In the genomic region with DNA sequence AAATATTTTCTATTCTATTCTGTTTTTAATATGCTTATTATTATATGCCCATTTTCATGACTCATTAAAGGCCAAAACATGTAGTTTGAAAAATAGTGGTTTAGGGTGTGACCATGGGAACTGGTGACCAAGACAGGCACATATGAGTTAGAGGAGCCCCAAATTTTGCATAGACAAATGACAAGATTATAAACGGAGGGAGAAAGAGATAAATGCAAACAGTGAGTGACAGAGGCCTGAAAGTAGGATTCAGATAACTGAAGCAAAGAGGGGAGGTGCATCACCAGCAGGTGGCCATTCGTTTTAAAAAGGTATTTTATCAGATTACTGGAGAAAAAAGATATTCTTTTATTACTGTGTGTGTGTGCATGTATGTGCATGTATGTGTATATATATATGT, we compare ENCODE assay signal across 19 cellular contexts.
A peak's percentile ranks its signal among the peaks of the same experiment; 100 is the strongest.
DNase-seq lines count a peak whose midpoint lies in the region; ATAC-seq and TF ChIP-seq lines count a peak whose summit lies in the region.
"Had no signal": no experiment of that assay in that cellular context is flagged by ENCODE, and none has a peak within 500 bp of the region (broad histone marks: within the 10 kb centered on the region; RNA-seq: fewer than 3 reads in every experiment).

No MANE protein-coding gene starts in this region.

- no peaks in the 10 kb centered on the region for H3K9me2 ChIP-seq in PC-3 (replicated peaks; ENCODE audit: low read length)

- no peak overlapping the region for H3K4me3 ChIP-seq in GM12865 (ENCODE audit: low read depth, low read length)
- no peak overlapping the region for H3K4me3 ChIP-seq in PC-3 (ENCODE audit: low read length)
- H3K4me3 ChIP-seq in endodermal cell (ENCODE audit: low read length): no peak overlapping the region
- H3K4me3 ChIP-seq: A549; BLaER1 treated with 17β-estradiol and CSF1 and Interleukin-3, amounts not matched to agents 10 nM and 100 nM had no signal

- ATAC-seq in PC-3 (no peak), Right ventricle myocardium inferior (no peak), HG03159 (IDR thresholded peaks at IDR 0.05; ENCODE audit: unreplicated experiment) (no peak)
- ATAC-seq: A549; CD8-positive, alpha-beta T cell had no signal

- TF ChIP-seq CTCF in GM12865 (IDR thresholded peaks at IDR 0.05; ENCODE audit: insufficient read depth, low read depth, low read length, missing control alignments) (no peak), PC-3 (conservative IDR thresholded peaks at IDR 0.05; ENCODE audit: low read depth, low read length) (peak; percentile 25; the same call in 1 of the 2 replicates), endodermal cell (conservative IDR thresholded peaks at IDR 0.05) (peak; percentile 35)

- H3K27ac ChIP-seq in PC-3 (ENCODE audit: low read length) (no peak overlapping the region), endodermal cell (ENCODE audit: low read depth, low read length) (no peak overlapping the region)
- H3K27ac ChIP-seq: 22Rv1; A549; BLaER1 treated with 17β-estradiol and CSF1 and Interleukin-3, amounts not matched to agents 10 nM and 100 nM; C4-2B had no signal

- POLR2A ChIA-PET in PC-3 (lab: Charles Lee; ENCODE audit: unreplicated experiment): no interaction called here

- no peaks in the 10 kb centered on the region for H3K27me3 Mint-ChIP-seq in endodermal cell (ENCODE audit: insufficient read depth)
- H3K27me3 Mint-ChIP-seq: B cell; CD4-positive, alpha-beta T cell had no signal

- no peaks in the 10 kb centered on the region for H3K4me1 Mint-ChIP-seq in endodermal cell
- H3K4me1 Mint-ChIP-seq: B cell had no signal

- H4K20me1 ChIP-seq in PC-3 (ENCODE audit: low read length): no peaks in the 10 kb centered on the region
- H4K20me1 ChIP-seq: BLaER1 treated with 17β-estradiol and CSF1 and Interleukin-3, amounts not matched to agents 10 nM and 100 nM had no signal

- no TSS peak for BruUV-seq in PC-3 (replicated peaks; lab: Mats Ljungman, UMichigan)

- intact Hi-C loops in PC-3 (cut with micrococcal nuclease): no loop called here
- intact Hi-C loops in Right ventricle myocardium inferior (cut with DNase I): no loop called here

- H2AFZ ChIP-seq in PC-3 (ENCODE audit: low read length): no peak overlapping the region

- H3F3A ChIP-seq in PC-3 (ENCODE audit: low read length, unreplicated experiment): no peaks in the 10 kb centered on the region

- DNase-seq in GM12865 (ENCODE audit: low read depth): peak; percentile 33
- peak; percentile 35 for DNase-seq in NCI-H526 treated with DMSO at 0.1 percent for 48 hours (lab: John Stamatoyannopoulos, UW)
- DNase-seq in PC-3: no peak
- no peak for DNase-seq in endodermal cell
- no peak for DNase-seq in Right ventricle myocardium inferior (ENCODE audit: missing footprints)
- DNase-seq in activated gamma-delta T cell (lab: John Stamatoyannopoulos, UW): no peak
- DNase-seq: AML-193; Caco-2; Calu3; CD4-positive, alpha-beta T cell; CD8-positive, alpha-beta T cell; DMS79 treated with DMSO at 0.1 percent for 48 hours; GF-D8 had no signal

- H3K79me2 ChIP-seq in PC-3 (ENCODE audit: low read length): no peaks in the 10 kb centered on the region

- CTCF ChIA-PET in PC-3 (lab: Charles Lee): no interaction called here

- no peaks in the 10 kb centered on the region for H3K36me3 Mint-ChIP-seq in endodermal cell (ENCODE audit: low read depth)
- H3K36me3 Mint-ChIP-seq: CD8-positive, alpha-beta T cell had no signal

- no peaks in the 10 kb centered on the region for H3K36me3 ChIP-seq in PC-3 (ENCODE audit: low read depth, low read length)
- no peaks in the 10 kb centered on the region for H3K36me3 ChIP-seq in endodermal cell (ENCODE audit: control insufficient read depth, insufficient read depth, low read length)
- H3K36me3 ChIP-seq: BLaER1 treated with 17β-estradiol and CSF1 and Interleukin-3, amounts not matched to agents 10 nM and 100 nM had no signal

- no peak overlapping the region for H3K27ac Mint-ChIP-seq in endodermal cell
- H3K27ac Mint-ChIP-seq: B cell; CD4-positive, alpha-beta T cell; CD8-positive, alpha-beta T cell had no signal

- H3K9ac ChIP-seq in PC-3 (ENCODE audit: low read length) (no peak overlapping the region), endodermal cell (ENCODE audit: extremely low read depth, low read length, poor library complexity, severe bottlenecking) (no peak overlapping the region)
- H3K9ac ChIP-seq: BLaER1 treated with 17β-estradiol and CSF1 and Interleukin-3, amounts not matched to agents 10 nM and 100 nM had no signal

- no peaks in the 10 kb centered on the region for H3K27me3 ChIP-seq in PC-3 (ENCODE audit: low read length)
- H3K27me3 ChIP-seq in endodermal cell (ENCODE audit: control insufficient read depth, insufficient read depth, low read length, poor library complexity, severe bottlenecking): no peaks in the 10 kb centered on the region
- H3K27me3 ChIP-seq: BLaER1 treated with 17β-estradiol and CSF1 and Interleukin-3, amounts not matched to agents 10 nM and 100 nM had no signal

- peaks cover 8% of the 10 kb centered on the region for H3K9me3 Mint-ChIP-seq in endodermal cell

- H3K4me1 ChIP-seq in PC-3 (ENCODE audit: insufficient read depth, low read length): no peaks in the 10 kb centered on the region
- no peaks in the 10 kb centered on the region for H3K4me1 ChIP-seq in endodermal cell (ENCODE audit: control insufficient read depth, insufficient read depth, low read length)
- H3K4me1 ChIP-seq: A549; BLaER1 treated with 17β-estradiol and CSF1 and Interleukin-3, amounts not matched to agents 10 nM and 100 nM; Caco-2 had no signal

- WGBS in endodermal cell (ENCODE audit: insufficient coverage in 1 of 2, insufficient read length in 1 of 2), 2 experiments: 89% methylated on average over 2 of the region's 2 CpGs; no CpG with 5 or more reads in 1 of the 2 experiments

- no peaks in the 10 kb centered on the region for H3K9me3 ChIP-seq in PC-3 (ENCODE audit: low read length)
- H3K9me3 ChIP-seq in endodermal cell (ENCODE audit: control insufficient read depth, low read length): no peaks in the 10 kb centered on the region
- H3K9me3 ChIP-seq: A549; BLaER1 treated with 17β-estradiol and CSF1 and Interleukin-3, amounts not matched to agents 10 nM and 100 nM; Caco-2 had no signal

- H3K4me3 Mint-ChIP-seq in endodermal cell: no peak overlapping the region
- H3K4me3 Mint-ChIP-seq: B cell; CD4-positive, alpha-beta T cell; CD8-positive, alpha-beta T cell had no signal

- no peak overlapping the region for H3K4me2 ChIP-seq in PC-3 (ENCODE audit: low read length)
- H3K4me2 ChIP-seq: A549; BLaER1 treated with 17β-estradiol and CSF1 and Interleukin-3, amounts not matched to agents 10 nM and 100 nM had no signal

Comparison
In these comparisons a context has a peak if more than half of its experiments do, and no peak if none do; other contexts are left out.
1. DNase-seq: peak in GM12865 (single experiment) and NCI-H526 treated with DMSO at 0.1 percent for 48 hours (single experiment); none in PC-3 (single experiment), endodermal cell (single experiment), Right ventricle myocardium inferior (single experiment) and activated gamma-delta T cell (single experiment).